ENCODE assay signal across 8 cellular contexts in genomic region chr3:64225695-64226499, GRCh38. TPM values are rescaled to one million over a fixed set of nuclear protein-coding genes. Genes with fewer than 3 reads are reported as not detected.
DNase-seq lines count a peak whose midpoint lies in the region; ATAC-seq, FAIRE-seq and TF ChIP-seq lines count a peak whose summit lies in the region.

No MANE protein-coding gene starts in this region.

- no peak overlapping the region for H2BK120ac ChIP-seq in H1 (replicated peaks; ENCODE audit: low read depth, low read length)

- peak; percentile 5 for ATAC-seq in HG03442 (IDR thresholded peaks at IDR 0.05; ENCODE audit: unreplicated experiment)
- no peak for ATAC-seq in stimulated activated naive B cell treated with anti-CD40 and anti-IgM and Interleukin-4, amounts not matched to agents 10 μg/mL and 1 μg/mL and 100 μg/mL, for 72 hours (replicated peaks)

- TF ChIP-seq POLR2A in H1 (IDR thresholded peaks at IDR 0.05; ENCODE audit: control extremely low read depth in 1 of 2, low read depth in 2 of 2, low read length in 2 of 2), result no peak

- peak overlapping the region; percentile 19; the same call in 1 of the 2 replicates for H3K18ac ChIP-seq in H1 (ENCODE audit: extremely low read depth, low read length)

- no peaks in the 10 kb centered on the region; the same call in 1 of the 2 replicates for H3K79me1 ChIP-seq in H1 (ENCODE audit: low read depth, low read length)

- H3K4ac ChIP-seq in H1 (replicated peaks; ENCODE audit: insufficient read length, low read depth, low read length), result no peak overlapping the region

- H3K27me3 Mint-ChIP-seq in progenitor cell of endocrine pancreas, result no peaks in the 10 kb centered on the region
- peaks cover 6 to 7% of the 10 kb centered on the region in 2 donors for H3K27me3 Mint-ChIP-seq in stimulated activated naive B cell treated with anti-CD40 and anti-IgM and Interleukin-4, amounts not matched to agents 10 μg/mL and 1 μg/mL and 100 μg/mL, for 72 hours

- TF ChIP-seq EP300 in H1 (IDR thresholded peaks at IDR 0.05; ENCODE audit: borderline replicate concordance in 1 of 2, low read depth in 2 of 2, low read length in 2 of 2), result no peak

- peak overlapping the region; percentile 86 for H3K27ac Mint-ChIP-seq in progenitor cell of endocrine pancreas
- no peak overlapping the region for H3K27ac Mint-ChIP-seq in stimulated activated naive B cell treated with anti-CD40 and anti-IgM and Interleukin-4, amounts not matched to agents 10 μg/mL and 1 μg/mL and 100 μg/mL, for 72 hours

- POLR2A ChIA-PET in H1 (lab: Charles Lee; ENCODE audit: partially characterized antibody) (interaction anchor here (0.6 to 1.7 kb wide), 5 partner anchors 9 to 89 kb away, joined by 3 to 5 read pairs (median 5); no protein-coding TSS in a partner anchor), RWPE1 (lab: Yijun Ruan, JAX; ENCODE audit: low non-redundant PET) (no interaction called here)

- H2BK5ac ChIP-seq in H1 (ENCODE audit: low read depth, low read length), result no peak overlapping the region

- H3K4me2 ChIP-seq in H1 (ENCODE audit: insufficient read depth in 1 of 2, low read depth in 2 of 2, low read length in 2 of 2), result peak overlapping the region; percentile 61 to 75

- H3K4me3 Mint-ChIP-seq in progenitor cell of endocrine pancreas (ENCODE audit: low read depth), result no peak overlapping the region
- no peak overlapping the region for H3K4me3 Mint-ChIP-seq in stimulated activated naive B cell treated with anti-CD40 and anti-IgM and Interleukin-4, amounts not matched to agents 10 μg/mL and 1 μg/mL and 100 μg/mL, for 72 hours

- H2AFZ ChIP-seq in H1 (ENCODE audit: low read length), result no peak overlapping the region

- no peaks in the 10 kb centered on the region for H4K20me1 ChIP-seq in H1 (replicated peaks in 1 of 2; ENCODE audit: control insufficient read depth in 1 of 2, insufficient read depth in 2 of 2, low read length in 2 of 2)

- no peak overlapping the region for H3K56ac ChIP-seq in H1 (replicated peaks; ENCODE audit: insufficient read length, low read depth, low read length)

- peaks cover 16% of the 10 kb centered on the region for H3K4me1 Mint-ChIP-seq in progenitor cell of endocrine pancreas (ENCODE audit: low read depth)
- peaks cover 0 to 1% of the 10 kb centered on the region in 2 donors for H3K4me1 Mint-ChIP-seq in stimulated activated naive B cell treated with anti-CD40 and anti-IgM and Interleukin-4, amounts not matched to agents 10 μg/mL and 1 μg/mL and 100 μg/mL, for 72 hours

- H3K27ac ChIP-seq in H1 (ENCODE audit: low read depth, low read length), result no peak overlapping the region
- no peak overlapping the region for H3K27ac ChIP-seq in RWPE1

- H3K9me3 Mint-ChIP-seq in progenitor cell of endocrine pancreas (ENCODE audit: low read depth), result no peaks in the 10 kb centered on the region
- H3K9me3 Mint-ChIP-seq in stimulated activated naive B cell treated with anti-CD40 and anti-IgM and Interleukin-4, amounts not matched to agents 10 μg/mL and 1 μg/mL and 100 μg/mL, for 72 hours, result no peaks in the 10 kb centered on the region

- no peak overlapping the region for H4K8ac ChIP-seq in H1 (ENCODE audit: extremely low read depth, insufficient read depth, low read length)

- no peak overlapping the region for H2BK20ac ChIP-seq in H1 (ENCODE audit: low read length)

- H3K9me3 ChIP-seq in H1 (ENCODE audit: insufficient read depth in 2 of 2, low read depth in 1 of 2, low read length in 1 of 2), result no peaks in the 10 kb centered on the region

- DNase-seq in GM06990 (ENCODE audit: extremely low read depth, insufficient read length) (peak; percentile 12), H1 (ENCODE audit: low read depth in 1 of 2, low spot score in 2 of 2) (no peak), progenitor cell of endocrine pancreas (ENCODE audit: low spot score, unreplicated experiment) (no peak), GM19238 (ENCODE audit: insufficient read length, low spot score) (no peak), RWPE1 (ENCODE audit: low spot score) (no peak), NCI-H69 (lab: John Stamatoyannopoulos, UW) (no peak)
- DNase-seq in stimulated activated naive B cell treated with anti-CD40 and anti-IgM and Interleukin-4, amounts not matched to agents 10 μg/mL and 1 μg/mL and 100 μg/mL, for 72 hours, result no peak

- peak overlapping the region; percentile 43 for H3K4me3 ChIP-seq in GM06990 (replicated peaks; ENCODE audit: low read depth, low read length)
- peak overlapping the region in 2 of 4 experiments; percentile 23 to 49; a peak in 3 of 8 replicates for H3K4me3 ChIP-seq in H1 (ENCODE audit: extremely low read depth in 1 of 4, insufficient read depth in 2 of 4, low read depth in 3 of 4, low read length in 4 of 4)

- H3K14ac ChIP-seq in H1 (ENCODE audit: insufficient read length), result no peak overlapping the region

- H3K23ac ChIP-seq in H1 (ENCODE audit: insufficient read length), result no peak overlapping the region

- no peaks in the 10 kb centered on the region for H3K36me3 Mint-ChIP-seq in progenitor cell of endocrine pancreas (ENCODE audit: insufficient read depth)
- H3K36me3 Mint-ChIP-seq in stimulated activated naive B cell treated with anti-CD40 and anti-IgM and Interleukin-4, amounts not matched to agents 10 μg/mL and 1 μg/mL and 100 μg/mL, for 72 hours, result no peaks in the 10 kb centered on the region

- no peak overlapping the region for H2AK5ac ChIP-seq in H1 (ENCODE audit: low read depth, low read length)

- TF ChIP-seq RAD21 in H1 (IDR thresholded peaks at IDR 0.05 in 1 of 2, conservative IDR thresholded peaks at IDR 0.05 in 1 of 2; ENCODE audit: low read depth in 2 of 2, low read length in 2 of 2), result peak in 1 of 2 experiments; percentile 16; a peak in 1 of 4 replicates

- no peak overlapping the region for H2BK15ac ChIP-seq in H1 (ENCODE audit: low read length)

- no peaks in the 10 kb centered on the region for H3K79me2 ChIP-seq in H1 (ENCODE audit: control insufficient read depth in 1 of 2, insufficient read depth in 2 of 2, low read length in 2 of 2)

- no peak overlapping the region for H3K9ac ChIP-seq in H1 (replicated peaks in 1 of 4; ENCODE audit: extremely low read depth in 1 of 4, low read depth in 3 of 4, low read length in 3 of 4)

- FAIRE-seq in H1 (lab: Jason Lieb, UNC), result no peak

- TF ChIP-seq CTCF in GM06990 (IDR thresholded peaks at IDR 0.05; ENCODE audit: insufficient read depth, low read length, poor library complexity, severe bottlenecking) (no peak), H1 (IDR thresholded peaks at IDR 0.05; ENCODE audit: control extremely low read depth in 1 of 3, insufficient read depth in 1 of 3, low read depth in 1 of 3, low read length in 3 of 3) (peak in 1 of 3 experiments; percentile 2; a peak in 1 of 4 replicates), progenitor cell of endocrine pancreas (IDR thresholded peaks at IDR 0.05; ENCODE audit: unreplicated experiment) (no peak), RWPE1 (conservative IDR thresholded peaks at IDR 0.05; ENCODE audit: low read depth) (no peak)

- H3K36me3 ChIP-seq in GM06990 (ENCODE audit: control insufficient read depth, insufficient read depth, low read length) (no peaks in the 10 kb centered on the region), H1 (ENCODE audit: control insufficient read depth in 2 of 4, insufficient read depth in 4 of 4, low read length in 3 of 4) (no peaks in the 10 kb centered on the region)

- H3K23me2 ChIP-seq in H1 (ENCODE audit: low read depth, low read length), result peaks cover 2% of the 10 kb centered on the region; the same call in 1 of the 2 replicates

- no peak overlapping the region for H4K5ac ChIP-seq in H1 (ENCODE audit: insufficient read length, low read depth, low read length)

- H2BK12ac ChIP-seq in H1 (ENCODE audit: low read depth, low read length), result no peak overlapping the region; the same call in 1 of the 2 replicates

- H3K27me3 ChIP-seq in GM06990 (replicated peaks; ENCODE audit: control insufficient read depth, insufficient read depth, low read length) (no peaks in the 10 kb centered on the region; the same call in 1 of the 2 replicates), H1 (replicated peaks in 1 of 4; ENCODE audit: control insufficient read depth in 3 of 4, extremely low read depth in 1 of 4, insufficient read depth in 3 of 4, low read length in 3 of 4) (peaks cover 0 to 1% (median 0%) of the 10 kb centered on the region in 4 experiments; a peak in 2 of 7 replicates)

- WGBS in H1 (ENCODE audit: extremely low coverage in 1 of 2, insufficient coverage in 1 of 2, insufficient read length in 1 of 2, insufficient replicate concordance in 2 of 2, low coverage in 1 of 2, low lambda C conversion rate in 2 of 2, missing lambda C conversion rate in 1 of 2), 2 experiments, result 68% methylated on average over 7 of the region's 7 CpGs; no CpG with 5 or more reads in 1 of the 2 experiments

- H4K91ac ChIP-seq in H1 (replicated peaks; ENCODE audit: insufficient read length, low read length), result peak overlapping the region; percentile 18

- CTCF ChIA-PET in H1 (lab: Charles Lee; ENCODE audit: partially characterized antibody) (interaction anchor here (0.6 to 4.5 kb wide), 23 partner anchors 9 to 258 kb away, joined by 3 to 23 read pairs (median 3); partner anchors contain the start of gene PSMD6), RWPE1 (lab: Yijun Ruan, JAX) (no interaction called here)

- peaks cover 3 to 15% (median 12%) of the 10 kb centered on the region in 4 experiments; a peak in 6 of 7 replicates for H3K4me1 ChIP-seq in H1 (replicated peaks in 1 of 4; ENCODE audit: control insufficient read depth in 3 of 4, insufficient read depth in 4 of 4, low read length in 3 of 4)

TF ChIP-seq in H1, 55 proteins besides CTCF, POLR2A, EP300 and RAD21:
- TF ChIP-seq KDM1A (IDR thresholded peaks at IDR 0.05; ENCODE audit: borderline replicate concordance, low read length) (0 out of 2 replicates have a peak, but pooled peaks have one; percentile 22), GTF2F1 (IDR thresholded peaks at IDR 0.05; ENCODE audit: borderline replicate concordance, low read depth, low read length) (no peak), HDAC6 (IDR thresholded peaks at IDR 0.05; ENCODE audit: low read depth, low read length) (no peak)

RNA-seq across cellular contexts. Expression of gene PRICKLE2, which starts 0.6 kb away (rescaled TPM):
- total RNA-seq in H1 (2021; fragmentation: NEBNext Ultra II Directional; extraction: Animal tissue kit (Norgen Biotek cat#: 25700)), result 8.0 and 8.9 TPM in 2 replicates
- 2.9 and 3.7 TPM in 2 replicates for polyA plus RNA-seq in H1 (2011; rRNA removed)
- polyA plus RNA-seq in H1 (2011; cell fraction: cytosol; rRNA removed), result 2.8 TPM
- polyA plus RNA-seq in H1 (2011; cell fraction: nucleus; rRNA removed), result 5.6 TPM
- 2.4 to 2.9 TPM (median 2.7 TPM) in 4 replicates for polyA plus RNA-seq in H1 (2012, experiment 1 of 2)
- 0.22 TPM for polyA plus RNA-seq in H1 (2012, experiment 2 of 2)
- 1.6 TPM for polyA plus RNA-seq in H1 (2013, experiment 1 of 2)
- polyA plus RNA-seq in H1 (2013, experiment 2 of 2), result 1.8 TPM
- polyA minus RNA-seq in H1 (2011; rRNA and poly(A)+ RNA removed), result 11.8 and 13.0 TPM in 2 replicates
- 6.1 TPM for polyA minus RNA-seq in H1 (2011; cell fraction: cytosol; rRNA and poly(A)+ RNA removed)
- polyA minus RNA-seq in H1 (2011; cell fraction: nucleus; rRNA and poly(A)+ RNA removed), result 17.2 TPM
- 23.2 and 25.3 TPM in 2 replicates for total RNA-seq in progenitor cell of endocrine pancreas
